19 cellular contexts compared by ENCODE assay signal in genomic region chr14:31391473-31391872, GRCh38. TPM values are rescaled to one million over a fixed set of nuclear protein-coding genes. Genes with fewer than 3 reads are reported as not detected.
DNase-seq lines count a peak whose midpoint lies in the region; ATAC-seq and TF ChIP-seq lines count a peak whose summit lies in the region.
"Had no signal": no experiment of that assay in that cellular context is flagged by ENCODE, and none has a peak within 500 bp of the region (broad histone marks: within the 10 kb centered on the region; RNA-seq: fewer than 3 reads in every experiment).

No MANE protein-coding gene starts in this region.

- peak; percentile 12 for DNase-seq in activated CD4-positive, alpha-beta T cell treated with anti-CD3 and anti-CD28 coated beads for 36 hours
- DNase-seq in activated CD4-positive, alpha-beta T cell treated with anti-CD3 and anti-CD28 coated beads, Interleukin-2, amount 10 ng/mL, durations not matched to agents 7 days and 5 days = no peak
- no peak for DNase-seq in activated T-cell treated with anti-CD3 and anti-CD28 coated beads, Interleukin-2, amount 50 U/mL, for 72 hours
- DNase-seq in activated T-cell treated with anti-CD3 and anti-CD28 coated beads, Interleukin-2, amount 50 U/mL, for 4 hours = no peak
- DNase-seq in mucosa of descending colon (no peak), GM20000 (ENCODE audit: low spot score) (no peak), NCI-H226 (no peak)
- DNase-seq: AML-193; Caco-2; Calu3; CD4-positive, alpha-beta T cell; CD8-positive, alpha-beta T cell; DMS79 treated with DMSO at 0.1 percent for 48 hours; GDM1 had no signal

- H3K9me3 Mint-ChIP-seq in activated CD4-positive, alpha-beta T cell treated with anti-CD3 and anti-CD28 coated beads for 36 hours (ENCODE audit: low read depth) = no peaks in the 10 kb centered on the region
- no peaks in the 10 kb centered on the region for H3K9me3 Mint-ChIP-seq in activated CD4-positive, alpha-beta T cell treated with anti-CD3 and anti-CD28 coated beads, Interleukin-2, amount 10 ng/mL, durations not matched to agents 7 days and 5 days
- H3K9me3 Mint-ChIP-seq in activated T-cell treated with anti-CD3 and anti-CD28 coated beads, Interleukin-2, amount 50 U/mL, for 72 hours = no peaks in the 10 kb centered on the region
- H3K9me3 Mint-ChIP-seq in activated T-cell treated with anti-CD3 and anti-CD28 coated beads, Interleukin-2, amount 50 U/mL, for 4 hours = no peaks in the 10 kb centered on the region
- no peaks in the 10 kb centered on the region for H3K9me3 Mint-ChIP-seq in activated T-helper 17 cell treated with anti-CD3 and anti-CD28 coated beads, Interleukin-2, amount 50 U/mL, for 72 hours
- H3K9me3 Mint-ChIP-seq: CD4-positive, alpha-beta T cell; CD8-positive, alpha-beta T cell had no signal

- peaks cover 6% of the 10 kb centered on the region for H3K36me3 Mint-ChIP-seq in activated CD4-positive, alpha-beta T cell treated with anti-CD3 and anti-CD28 coated beads for 36 hours (ENCODE audit: low read depth)
- H3K36me3 Mint-ChIP-seq in activated CD4-positive, alpha-beta T cell treated with anti-CD3 and anti-CD28 coated beads, Interleukin-2, amount 10 ng/mL, durations not matched to agents 7 days and 5 days (ENCODE audit: low read depth) = no peaks in the 10 kb centered on the region
- peaks cover 0 to 2% of the 10 kb centered on the region in 2 donors for H3K36me3 Mint-ChIP-seq in activated T-cell treated with anti-CD3 and anti-CD28 coated beads, Interleukin-2, amount 50 U/mL, for 72 hours (ENCODE audit: insufficient read depth in 2 of 2)
- H3K36me3 Mint-ChIP-seq in activated T-cell treated with anti-CD3 and anti-CD28 coated beads, Interleukin-2, amount 50 U/mL, for 4 hours (ENCODE audit: insufficient read depth) = peaks cover 6% of the 10 kb centered on the region
- peaks cover 35% of the 10 kb centered on the region for H3K36me3 Mint-ChIP-seq in activated T-helper 17 cell treated with anti-CD3 and anti-CD28 coated beads, Interleukin-2, amount 50 U/mL, for 72 hours (ENCODE audit: low read depth)

- H3K36me3 ChIP-seq in mucosa of descending colon (ENCODE audit: low read depth) = no peaks in the 10 kb centered on the region

- intact Hi-C loops in activated CD4-positive, alpha-beta T cell treated with anti-CD3 and anti-CD28 coated beads for 36 hours (cut with DNase I, micrococcal nuclease) = no loop called here
- intact Hi-C loops in mucosa of descending colon (cut with DNase I, micrococcal nuclease) = no loop called here

- H3K27me3 Mint-ChIP-seq in activated CD4-positive, alpha-beta T cell treated with anti-CD3 and anti-CD28 coated beads for 36 hours = no peaks in the 10 kb centered on the region
- no peaks in the 10 kb centered on the region for H3K27me3 Mint-ChIP-seq in activated CD4-positive, alpha-beta T cell treated with anti-CD3 and anti-CD28 coated beads, Interleukin-2, amount 10 ng/mL, durations not matched to agents 7 days and 5 days
- no peaks in the 10 kb centered on the region for H3K27me3 Mint-ChIP-seq in activated T-cell treated with anti-CD3 and anti-CD28 coated beads, Interleukin-2, amount 50 U/mL, for 72 hours (ENCODE audit: low read depth)
- H3K27me3 Mint-ChIP-seq in activated T-cell treated with anti-CD3 and anti-CD28 coated beads, Interleukin-2, amount 50 U/mL, for 4 hours (ENCODE audit: low read depth) = no peaks in the 10 kb centered on the region
- H3K27me3 Mint-ChIP-seq in activated T-helper 17 cell treated with anti-CD3 and anti-CD28 coated beads, Interleukin-2, amount 50 U/mL, for 72 hours = no peaks in the 10 kb centered on the region
- H3K27me3 Mint-ChIP-seq: B cell; CD4-positive, alpha-beta T cell had no signal

- CTCF ChIA-PET in activated CD4-positive, alpha-beta T cell treated with anti-CD3 and anti-CD28 coated beads for 36 hours (lab: Charles Lee) = interaction anchor here (1.1 kb wide), 1 partner anchor 28 kb away, joined by 3 read pairs; no protein-coding TSS in a partner anchor
- CTCF ChIA-PET in activated CD4-positive, alpha-beta T cell treated with anti-CD3 and anti-CD28 coated beads, Interleukin-2, amount 10 ng/mL, durations not matched to agents 7 days and 5 days (lab: Charles Lee) = interaction anchor here (0.6 to 1.0 kb wide), 3 partner anchors 13 to 193 kb away, joined by 3 to 4 read pairs (median 3); no protein-coding TSS in a partner anchor

- no peak for TF ChIP-seq CTCF in mucosa of descending colon (IDR thresholded peaks at IDR 0.05)
- TF ChIP-seq CTCF in GM20000 (IDR thresholded peaks at IDR 0.05; ENCODE audit: extremely low read depth, missing control alignments) = no peak

- H3K4me3 Mint-ChIP-seq in activated CD4-positive, alpha-beta T cell treated with anti-CD3 and anti-CD28 coated beads for 36 hours = no peak overlapping the region
- no peak overlapping the region for H3K4me3 Mint-ChIP-seq in activated CD4-positive, alpha-beta T cell treated with anti-CD3 and anti-CD28 coated beads, Interleukin-2, amount 10 ng/mL, durations not matched to agents 7 days and 5 days
- H3K4me3 Mint-ChIP-seq in activated T-cell treated with anti-CD3 and anti-CD28 coated beads, Interleukin-2, amount 50 U/mL, for 72 hours = no peak overlapping the region
- no peak overlapping the region for H3K4me3 Mint-ChIP-seq in activated T-cell treated with anti-CD3 and anti-CD28 coated beads, Interleukin-2, amount 50 U/mL, for 4 hours
- no peak overlapping the region for H3K4me3 Mint-ChIP-seq in activated T-helper 17 cell treated with anti-CD3 and anti-CD28 coated beads, Interleukin-2, amount 50 U/mL, for 72 hours
- H3K4me3 Mint-ChIP-seq: B cell; CD4-positive, alpha-beta T cell; CD8-positive, alpha-beta T cell had no signal

- no peak overlapping the region for H3K4me3 ChIP-seq in mucosa of descending colon
- H3K4me3 ChIP-seq: A549; BLaER1 treated with 17β-estradiol and CSF1 and Interleukin-3, amounts not matched to agents 10 nM and 100 nM; GM12878 had no signal

- peak; percentile 5 for ATAC-seq in activated CD4-positive, alpha-beta T cell treated with anti-CD3 and anti-CD28 coated beads for 36 hours
- ATAC-seq in activated T-cell treated with anti-CD3 and anti-CD28 coated beads, Interleukin-2, amount 50 U/mL, for 72 hours (replicated peaks in 1 of 2) = peak; percentile 25 to 50
- no peak for ATAC-seq in activated T-cell treated with anti-CD3 and anti-CD28 coated beads, Interleukin-2, amount 50 U/mL, for 4 hours
- peak; percentile 25 for ATAC-seq in activated T-helper 17 cell treated with anti-CD3 and anti-CD28 coated beads, Interleukin-2, amount 50 U/mL, for 72 hours (replicated peaks)
- peak; percentile 75 for ATAC-seq in mucosa of descending colon
- ATAC-seq: A549; CD8-positive, alpha-beta T cell; GM12878 had no signal

- POLR2A ChIA-PET in activated CD4-positive, alpha-beta T cell treated with anti-CD3 and anti-CD28 coated beads for 36 hours (lab: Charles Lee) = no interaction called here
- POLR2A ChIA-PET in activated CD4-positive, alpha-beta T cell treated with anti-CD3 and anti-CD28 coated beads, Interleukin-2, amount 10 ng/mL, durations not matched to agents 7 days and 5 days (lab: Charles Lee) = no interaction called here

- peaks cover 28% of the 10 kb centered on the region for H3K4me1 Mint-ChIP-seq in activated CD4-positive, alpha-beta T cell treated with anti-CD3 and anti-CD28 coated beads for 36 hours
- peaks cover 13% of the 10 kb centered on the region for H3K4me1 Mint-ChIP-seq in activated CD4-positive, alpha-beta T cell treated with anti-CD3 and anti-CD28 coated beads, Interleukin-2, amount 10 ng/mL, durations not matched to agents 7 days and 5 days
- H3K4me1 Mint-ChIP-seq in activated T-cell treated with anti-CD3 and anti-CD28 coated beads, Interleukin-2, amount 50 U/mL, for 72 hours (ENCODE audit: low read depth) = peaks cover 33% of the 10 kb centered on the region
- H3K4me1 Mint-ChIP-seq in activated T-cell treated with anti-CD3 and anti-CD28 coated beads, Interleukin-2, amount 50 U/mL, for 4 hours (ENCODE audit: low read depth) = peaks cover 17% of the 10 kb centered on the region
- peaks cover 25% of the 10 kb centered on the region for H3K4me1 Mint-ChIP-seq in activated T-helper 17 cell treated with anti-CD3 and anti-CD28 coated beads, Interleukin-2, amount 50 U/mL, for 72 hours
- H3K4me1 Mint-ChIP-seq: B cell had no signal

- H3K27ac Mint-ChIP-seq in activated CD4-positive, alpha-beta T cell treated with anti-CD3 and anti-CD28 coated beads for 36 hours = no peak overlapping the region
- H3K27ac Mint-ChIP-seq in activated CD4-positive, alpha-beta T cell treated with anti-CD3 and anti-CD28 coated beads, Interleukin-2, amount 10 ng/mL, durations not matched to agents 7 days and 5 days = no peak overlapping the region
- H3K27ac Mint-ChIP-seq in activated T-cell treated with anti-CD3 and anti-CD28 coated beads, Interleukin-2, amount 50 U/mL, for 72 hours = no peak overlapping the region
- no peak overlapping the region for H3K27ac Mint-ChIP-seq in activated T-helper 17 cell treated with anti-CD3 and anti-CD28 coated beads, Interleukin-2, amount 50 U/mL, for 72 hours
- H3K27ac Mint-ChIP-seq: B cell; CD4-positive, alpha-beta T cell; CD8-positive, alpha-beta T cell had no signal

- peaks cover 4% of the 10 kb centered on the region for H3K4me1 ChIP-seq in mucosa of descending colon (ENCODE audit: low read depth)
- H3K4me1 ChIP-seq: A549; BLaER1 treated with 17β-estradiol and CSF1 and Interleukin-3, amounts not matched to agents 10 nM and 100 nM; Caco-2 had no signal

- no peaks in the 10 kb centered on the region for H3K9me3 ChIP-seq in mucosa of descending colon
- H3K9me3 ChIP-seq: A549; BLaER1 treated with 17β-estradiol and CSF1 and Interleukin-3, amounts not matched to agents 10 nM and 100 nM; Caco-2 had no signal

RNA-seq across cellular contexts. Expression of gene HEATR5A, which starts 28.9 kb away (rescaled TPM):
- 1 to 10 TPM; 8.5 to 9.4 TPM for total RNA-seq in activated CD4-positive, alpha-beta T cell treated with anti-CD3 and anti-CD28 coated beads for 36 hours
- 1 to 10 TPM; 7.1 to 9.6 TPM for total RNA-seq in activated CD4-positive, alpha-beta T cell treated with anti-CD3 and anti-CD28 coated beads, Interleukin-2, amount 10 ng/mL, durations not matched to agents 7 days and 5 days
- 10 to 100 TPM; 11.4 to 13.3 TPM for total RNA-seq in activated T-cell treated with anti-CD3 and anti-CD28 coated beads, Interleukin-2, amount 50 U/mL, for 72 hours
- 10 to 100 TPM; 10.7 to 13.0 (median 12.0) TPM for total RNA-seq in activated T-cell treated with anti-CD3 and anti-CD28 coated beads, Interleukin-2, amount 50 U/mL, for 4 hours
- 10 to 100 TPM; 16.4 to 23.8 TPM for total RNA-seq in activated T-helper 17 cell treated with anti-CD3 and anti-CD28 coated beads, Interleukin-2, amount 50 U/mL, for 72 hours
- total RNA-seq in mucosa of descending colon = 10 to 100 TPM; 53.3 to 80.0 (median 56.8) TPM

Comparison
In these comparisons a context has a peak if more than half of its experiments do, and no peak if none do; other contexts are left out.
1. ATAC-seq: peak in activated CD4-positive, alpha-beta T cell treated with anti-CD3 and anti-CD28 coated beads for 36 hours (single experiment), activated T-cell treated with anti-CD3 and anti-CD28 coated beads, Interleukin-2, amount 50 U/mL, for 72 hours (2 of 2), activated T-helper 17 cell treated with anti-CD3 and anti-CD28 coated beads, Interleukin-2, amount 50 U/mL, for 72 hours (single experiment) and mucosa of descending colon (single experiment); none in activated T-cell treated with anti-CD3 and anti-CD28 coated beads, Interleukin-2, amount 50 U/mL, for 4 hours (0 of 2).